1 cellular context compared by ENCODE assay signal in the genomic region with DNA sequence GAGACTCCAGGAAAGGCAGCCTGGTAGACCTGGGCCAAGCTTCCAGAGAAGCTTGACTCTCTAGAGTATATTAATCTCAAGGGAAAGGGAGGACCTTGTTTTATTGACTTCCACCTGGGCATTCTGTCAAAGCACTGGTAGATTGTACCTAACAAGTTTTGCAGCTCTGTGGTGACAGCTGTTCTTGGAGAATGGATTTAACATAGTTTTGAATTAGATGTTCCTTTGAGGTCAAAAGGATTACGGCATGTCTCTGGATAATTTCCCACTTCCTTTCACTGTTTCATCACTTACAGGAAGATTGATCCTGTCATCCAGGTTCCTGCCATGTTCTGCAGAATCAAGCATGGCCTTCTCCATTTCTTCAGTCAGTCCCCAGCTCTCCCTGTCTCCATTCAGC.
TF ChIP-seq lines count a peak whose summit lies in the region.

No MANE protein-coding gene starts in this region.

TF ChIP-seq in endothelial cell of umbilical vein, 7 proteins besides CTCF, POLR2A, EP300 and RAD21 (continued from another document):
- TF ChIP-seq MAX (IDR thresholded peaks at IDR 0.05; ENCODE audit: insufficient read depth, insufficient read length), result no peak
- no peak for TF ChIP-seq POLR2AphosphoS5 (IDR thresholded peaks at IDR 0.05; ENCODE audit: insufficient read depth, low read depth, low read length)
- no peak for TF ChIP-seq EZH2 (IDR thresholded peaks at IDR 0.05; ENCODE audit: borderline replicate concordance, low read depth, low read length, severe bottlenecking)
